In genomic region chr4:152949930-152950329, GRCh38 we compare ENCODE assay signal across 13 cellular contexts. TPM values are rescaled to one million over a fixed set of nuclear protein-coding genes. Genes with fewer than 3 reads are reported as not detected.
"Had no signal": no experiment of that assay in that cellular context is flagged by ENCODE, and none has a peak within 500 bp of the region (broad histone marks: within the 10 kb centered on the region; RNA-seq: fewer than 3 reads in every experiment).

No MANE protein-coding gene starts in this region.

- H3K4me1 Mint-ChIP-seq: activated CD4-positive, alpha-beta T cell treated with anti-CD3 and anti-CD28 coated beads for 36 hours; immature natural killer cell; natural killer cell had no signal

- H3K4me3 Mint-ChIP-seq: activated CD4-positive, alpha-beta T cell treated with anti-CD3 and anti-CD28 coated beads for 36 hours; activated CD8-positive, alpha-beta T cell treated with anti-CD3 and anti-CD28 coated beads for 36 hours; immature natural killer cell; natural killer cell; stimulated activated naive CD8-positive, alpha-beta T cell treated with anti-CD3 and anti-CD28 coated beads, Interleukin-15, Interleukin-2, amounts not matched to agents 100 ng/mL and 50 ng/mL, for 24 hours had no signal

- H3K27ac ChIP-seq: cardiac muscle cell had no signal

- DNase-seq: activated CD4-positive, alpha-beta T cell treated with anti-CD3 and anti-CD28 coated beads for 36 hours; activated CD8-positive, alpha-beta memory T cell treated with anti-CD3 and anti-CD28 coated beads, Interleukin-2, amount 50 U/mL, for 4 hours; activated CD8-positive, alpha-beta T cell treated with anti-CD3 and anti-CD28 coated beads for 36 hours; activated naive CD4-positive, alpha-beta T cell treated with Interleukin-2 at 50 U/mL for 16 hours; immature natural killer cell; left colon; natural killer cell; nucleus accumbens; stimulated activated CD4-positive, alpha-beta T cell treated with anti-CD3 and anti-CD28 coated beads, Interleukin-4, amount 100 ng/mL, for 1 hour; stimulated activated CD8-positive, alpha-beta memory T cell treated with anti-CD3 and anti-CD28 coated beads, Interleukin-4, amount 100 ng/mL, for 48 hours had no signal

- H3K36me3 Mint-ChIP-seq: natural killer cell had no signal

- H3K9me3 Mint-ChIP-seq: activated CD8-positive, alpha-beta T cell treated with anti-CD3 and anti-CD28 coated beads for 36 hours; immature natural killer cell; natural killer cell; stimulated activated naive CD8-positive, alpha-beta T cell treated with anti-CD3 and anti-CD28 coated beads, Interleukin-15, Interleukin-2, amounts not matched to agents 100 ng/mL and 50 ng/mL, for 24 hours had no signal

- H3K36me3 ChIP-seq: cardiac muscle cell had no signal

- ATAC-seq: activated CD4-positive, alpha-beta T cell treated with anti-CD3 and anti-CD28 coated beads for 36 hours; activated CD8-positive, alpha-beta T cell treated with anti-CD3 and anti-CD28 coated beads for 36 hours; natural killer cell had no signal

- H3K27ac Mint-ChIP-seq: activated CD4-positive, alpha-beta T cell treated with anti-CD3 and anti-CD28 coated beads for 36 hours; activated CD8-positive, alpha-beta T cell treated with anti-CD3 and anti-CD28 coated beads for 36 hours; immature natural killer cell; natural killer cell; stimulated activated naive CD8-positive, alpha-beta T cell treated with anti-CD3 and anti-CD28 coated beads, Interleukin-15, Interleukin-2, amounts not matched to agents 100 ng/mL and 50 ng/mL, for 24 hours had no signal

- H3K4me3 ChIP-seq: cardiac muscle cell, lung had no signal

RNA-seq across cellular contexts. Expression of gene FHDC1, which starts 13.8 kb away (rescaled TPM):
- polyA plus RNA-seq: cardiac muscle cell, immature natural killer cell had no signal
